8 cellular contexts compared by ENCODE assay signal in the genomic region with DNA sequence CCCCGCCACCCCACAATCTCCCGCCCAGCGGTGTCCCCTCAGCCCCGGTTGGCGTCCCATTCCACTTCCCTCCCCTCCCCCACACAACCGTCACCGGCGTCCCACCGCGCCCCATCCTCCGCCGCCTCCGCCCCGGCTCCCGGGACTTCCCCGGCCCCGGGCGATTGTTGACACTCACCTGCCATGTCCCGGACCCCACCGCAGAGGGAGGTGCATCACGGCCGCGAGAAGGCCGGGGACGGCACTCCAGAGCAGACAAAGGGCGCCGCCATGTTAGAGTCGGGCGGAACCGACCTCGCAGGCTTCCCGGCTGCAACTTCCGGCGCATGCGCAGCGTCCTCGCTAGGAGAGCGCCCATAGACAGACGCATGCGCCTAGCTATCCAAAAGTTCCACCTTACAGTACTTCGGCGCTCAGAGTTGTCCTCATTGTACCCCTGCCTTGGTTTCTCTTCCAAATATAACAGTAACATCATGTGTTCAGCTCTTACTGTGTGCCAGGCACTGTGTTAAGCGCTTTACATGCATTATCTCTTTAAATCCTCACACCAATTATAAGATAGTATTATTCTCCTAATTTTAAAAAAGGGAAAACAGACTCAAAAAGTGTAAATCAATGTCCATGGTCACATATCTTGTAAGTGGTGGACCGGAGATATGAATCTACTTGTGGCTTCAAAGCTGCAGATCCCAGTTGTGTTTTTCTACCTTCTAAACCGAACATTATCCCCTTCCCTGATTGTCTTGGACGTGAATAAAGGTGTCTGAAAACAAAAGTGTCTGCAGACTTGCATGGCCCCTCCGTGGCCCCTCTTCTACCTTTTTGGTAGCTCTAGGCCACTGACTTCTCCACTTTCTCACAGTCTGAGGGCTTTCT. TPM values are rescaled to one million over a fixed set of nuclear protein-coding genes. Genes with fewer than 3 reads are reported as not detected.
A peak's percentile ranks its signal among the peaks of the same experiment; 100 is the strongest.
DNase-seq lines count a peak whose midpoint lies in the region; ATAC-seq and FAIRE-seq lines count a peak whose summit lies in the region.

A gene (minus strand): TSS at position 297 of the 876 bp plus-strand sequence. CDS start 27,606 bp downstream, outside the sequence.

- DNase-seq in CD8-positive, alpha-beta memory T cell, result peak; percentile 93 to 97 (median 94)
- DNase-seq in HTR-8/SVneo (ENCODE audit: insufficient read length, low spot score), result peak; percentile 94
- DNase-seq in NOMO-1 treated with DMSO at 0.1 percent for 48 hours (lab: John Stamatoyannopoulos, UW; ENCODE audit: unreplicated experiment), result peak; percentile 92
- DNase-seq in activated CD8-positive, alpha-beta memory T cell treated with anti-CD3 and anti-CD28 coated beads for 4 hours (ENCODE audit: low read depth in 2 of 2), result peak; percentile 90 to 94
- peak; percentile 94 to 96 (median 95) for DNase-seq in effector memory CD8-positive, alpha-beta T cell
- peak; percentile 94 to 98 for DNase-seq in memory B cell (ENCODE audit: low spot score in 2 of 2)
- peak; percentile 90 for DNase-seq in stimulated activated CD8-positive, alpha-beta memory T cell treated with anti-CD3 and anti-CD28 coated beads, Interleukin-12 subunit alpha, Interleukin-12 subunit beta, amount 100 ng/mL, for 1 hour (ENCODE audit: low read depth)

- H3K27ac ChIP-seq in CD8-positive, alpha-beta memory T cell (ENCODE audit: low read depth, low read length), result peak within 1 kb of the TSS; percentile 74

- peaks cover 9 to 27% (median 12%) of the 10 kb centered on the region in 3 donors for H3K36me3 Mint-ChIP-seq in CD8-positive, alpha-beta memory T cell
- H3K36me3 Mint-ChIP-seq in effector memory CD8-positive, alpha-beta T cell (ENCODE audit: insufficient read depth), result peaks cover 34% of the 10 kb centered on the region
- peaks cover 17% of the 10 kb centered on the region for H3K36me3 Mint-ChIP-seq in memory B cell

- POLR2A ChIA-PET in CD8-positive, alpha-beta memory T cell (lab: Charles Lee), result interaction anchor here (0.6 to 1.7 kb wide), 5 partner anchors 17 to 142 kb away, joined by 3 to 6 read pairs (median 5); a partner anchor contains a TSS

- H3K4me3 Mint-ChIP-seq in CD8-positive, alpha-beta memory T cell, result peak within 1 kb of the TSS; percentile 87 to 97 (median 89)
- peak within 1 kb of the TSS; percentile 92 to 96 for H3K4me3 Mint-ChIP-seq in effector memory CD8-positive, alpha-beta T cell
- peak within 1 kb of the TSS; percentile 98 for H3K4me3 Mint-ChIP-seq in memory B cell

- peaks cover 11% of the 10 kb centered on the region for H3K36me3 ChIP-seq in CD8-positive, alpha-beta memory T cell (ENCODE audit: insufficient read depth, low read length)

- H3K4me1 Mint-ChIP-seq in CD8-positive, alpha-beta memory T cell, result peaks cover 28 to 52% (median 41%) of the 10 kb centered on the region in 3 donors
- peaks cover 24 to 38% of the 10 kb centered on the region in 2 donors for H3K4me1 Mint-ChIP-seq in effector memory CD8-positive, alpha-beta T cell (ENCODE audit: low read depth in 2 of 2)
- H3K4me1 Mint-ChIP-seq in memory B cell, result peaks cover 22% of the 10 kb centered on the region

- H3K4me3 ChIP-seq in CD8-positive, alpha-beta memory T cell (ENCODE audit: low read length), result peak within 1 kb of the TSS; percentile 86

- peak within 1 kb of the TSS; percentile 87 to 96 (median 94) for H3K27ac Mint-ChIP-seq in CD8-positive, alpha-beta memory T cell
- H3K27ac Mint-ChIP-seq in effector memory CD8-positive, alpha-beta T cell, result peak within 1 kb of the TSS; percentile 96 to 97
- H3K27ac Mint-ChIP-seq in memory B cell, result peak within 1 kb of the TSS; percentile 98

- no peak for FAIRE-seq in HTR-8/SVneo (lab: Jason Lieb, UNC)

- H3K4me1 ChIP-seq in CD8-positive, alpha-beta memory T cell (ENCODE audit: insufficient read depth, low read length), result peaks cover 21% of the 10 kb centered on the region

- CTCF ChIA-PET in CD8-positive, alpha-beta memory T cell (lab: Charles Lee), result interaction anchor here (1.0 to 1.7 kb wide), 6 partner anchors 12 to 161 kb away, joined by 3 to 6 read pairs (median 4); no protein-coding TSS in a partner anchor

- H3K9me3 ChIP-seq in CD8-positive, alpha-beta memory T cell (ENCODE audit: low read length), result no peaks in the 10 kb centered on the region

- H3K27me3 ChIP-seq in CD8-positive, alpha-beta memory T cell (ENCODE audit: insufficient read depth, low read length, poor library complexity, severe bottlenecking), result no peaks in the 10 kb centered on the region

- ATAC-seq in GM21360 (IDR thresholded peaks at IDR 0.05; ENCODE audit: unreplicated experiment) (peak; percentile 59), memory B cell (ENCODE audit: low read depth) (peak; percentile 82)
- peak; percentile 86 for ATAC-seq in effector memory CD8-positive, alpha-beta T cell (replicated peaks)

- peaks cover 0 to 2% of the 10 kb centered on the region in 2 donors for H3K27me3 Mint-ChIP-seq in CD8-positive, alpha-beta memory T cell
- H3K27me3 Mint-ChIP-seq in effector memory CD8-positive, alpha-beta T cell, result no peaks in the 10 kb centered on the region
- no peaks in the 10 kb centered on the region for H3K27me3 Mint-ChIP-seq in memory B cell

- no peaks in the 10 kb centered on the region for H3K9me3 Mint-ChIP-seq in CD8-positive, alpha-beta memory T cell
- no peaks in the 10 kb centered on the region for H3K9me3 Mint-ChIP-seq in effector memory CD8-positive, alpha-beta T cell
- peaks cover 4% of the 10 kb centered on the region for H3K9me3 Mint-ChIP-seq in memory B cell

RNA-seq across cellular contexts. Expression of the gene that starts here (rescaled TPM):
- total RNA-seq in CD8-positive, alpha-beta memory T cell, result 10 to 100 TPM; 49.9 to 51.5 TPM
- 24.7 TPM for polyA plus RNA-seq in CD8-positive, alpha-beta memory T cell

Comparison
In these comparisons a context has a peak if more than half of its experiments do, and no peak if none do; other contexts are left out.
1. Peak in every context shown above with its lines: DNase-seq, ATAC-seq, H3K4me3 ChIP-seq and H3K27ac ChIP-seq.